In the genomic region with DNA sequence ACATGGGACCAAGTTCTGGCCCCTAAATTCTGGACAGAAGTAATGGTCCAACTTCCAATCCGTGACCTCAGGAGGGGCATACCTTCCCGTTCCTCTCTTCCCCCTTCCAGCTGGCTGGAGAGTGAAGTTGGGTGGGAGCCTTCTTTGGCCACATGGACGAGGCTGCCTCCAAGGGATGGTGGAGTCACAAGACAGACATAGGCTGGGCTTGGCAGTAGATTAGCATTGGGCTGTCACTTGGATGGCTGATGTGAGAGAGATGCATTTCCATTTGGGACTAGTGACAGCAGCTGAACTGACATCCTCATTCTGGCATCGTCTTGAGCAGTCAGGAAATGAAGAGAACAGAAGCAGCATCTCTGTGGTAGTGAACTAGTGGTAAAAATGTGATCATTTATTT, we compare ENCODE assay signal across 24 cellular contexts. TPM values are rescaled to one million over a fixed set of nuclear protein-coding genes. Genes with fewer than 3 reads are reported as not detected.
"Had no signal": no experiment of that assay in that cellular context is flagged by ENCODE, and none has a peak within 500 bp of the region (broad histone marks: within the 10 kb centered on the region; RNA-seq: fewer than 3 reads in every experiment).

No MANE protein-coding gene starts in this region.

- H3K36me3 ChIP-seq: brain microvascular endothelial cell, cardiac muscle cell, Peyer's patch had no signal

- H3K27me3 ChIP-seq: brain microvascular endothelial cell, cardiac muscle cell, Peyer's patch, SJCRH30 had no signal

- H3K4me3 ChIP-seq: cardiac muscle cell, Peyer's patch, SJCRH30 had no signal

- H3K4me2 ChIP-seq: SK-N-SH had no signal

- H3K9me2 ChIP-seq: SK-N-SH had no signal

- H3K9me3 ChIP-seq: Peyer's patch, SJCRH30, SK-N-SH had no signal

- H3K4me1 ChIP-seq: SJCRH30 had no signal

- H3K27ac ChIP-seq: brain microvascular endothelial cell, cardiac muscle cell, RWPE1, SJCRH30 had no signal

- ATAC-seq: activated T-cell treated with anti-CD3 and anti-CD28 coated beads, Interleukin-2, amount 50 U/mL, for 4 hours; T-helper 17 cell had no signal

- H3K9ac ChIP-seq: SK-N-SH had no signal

- DNase-seq: activated B cell treated with CpG ODN at 0.5 μM for 24 hours; activated CD4-positive, alpha-beta T cell treated with anti-CD3 and anti-CD28 coated beads for 1 hour; activated CD4-positive, alpha-beta T cell treated with anti-CD3 and anti-CD28 coated beads, Interleukin-2, amount 50 U/mL, for 1 hour; activated CD8-positive, alpha-beta memory T cell treated with anti-CD3 and anti-CD28 coated beads for 24 hours; activated effector memory CD4-positive, alpha-beta T cell treated with anti-CD3 and anti-CD28 coated beads, Interleukin-2, amount 50 U/mL, for 16 hours; activated naive CD4-positive, alpha-beta T cell treated with Interleukin-2 at 50 U/mL for 16 hours; activated T-cell treated with anti-CD3 and anti-CD28 coated beads, Interleukin-2, amount 50 U/mL, for 4 hours; amygdala; brain microvascular endothelial cell; Kasumi-1; NCI-H1105 treated with DMSO at 0.1 percent for 48 hours; NCI-H1436 treated with DMSO at 0.1 percent for 48 hours; NCI-H187; NCI-H2081; NCI-H510A treated with DMSO at 0.1 percent for 48 hours; Right ventricle myocardium superior; SJCRH30; SK-N-SH; T-helper 17 cell; T-helper 9 cell had no signal

RNA-seq across cellular contexts. Expression of gene NT5DC4, which starts 12.6 kb away (rescaled TPM):
- total RNA-seq: activated T-cell treated with anti-CD3 and anti-CD28 coated beads, Interleukin-2, amount 50 U/mL, for 4 hours; astrocyte; cardiac muscle cell; Right ventricle myocardium superior; SJCRH30; T-helper 17 cell had no signal
- polyA plus RNA-seq: cardiac muscle cell, SK-N-SH had no signal

RNA-seq across cellular contexts. Expression of gene IL1A, which starts 50.8 kb away (rescaled TPM):
- total RNA-seq: cardiac muscle cell, Peyer's patch, Right ventricle myocardium superior, SJCRH30 had no signal
- polyA plus RNA-seq: cardiac muscle cell, SK-N-SH had no signal
